Comparison of ENCODE assay signal across 8 cellular contexts in genomic region chr2:195318440-195319111, GRCh38.
DNase-seq lines count a peak whose midpoint lies in the region; ATAC-seq and TF ChIP-seq lines count a peak whose summit lies in the region.

No MANE protein-coding gene starts in this region.

- DNase-seq in DMS53 (lab: John Stamatoyannopoulos, UW) (peak; percentile 73), H9 (no peak), NCI-H2227 treated with DMSO at 0.1 percent for 48 hours (lab: John Stamatoyannopoulos, UW) (peak; percentile 69), fibroblast of the aortic adventitia (ENCODE audit: low read depth) (peak; percentile 69), putamen (ENCODE audit: low spot score) (peak; percentile 50)
- peak; percentile 63 for DNase-seq in activated CD8-positive, alpha-beta T cell treated with anti-CD3 and anti-CD28 coated beads for 36 hours

- no peak overlapping the region for H3K4me3 Mint-ChIP-seq in H9
- H3K4me3 Mint-ChIP-seq in activated CD8-positive, alpha-beta T cell treated with anti-CD3 and anti-CD28 coated beads for 36 hours = no peak overlapping the region

- no peaks in the 10 kb centered on the region for H3K4me1 ChIP-seq in H9 (ENCODE audit: insufficient read depth, low read length)

- no peaks in the 10 kb centered on the region for H3K79me1 ChIP-seq in H9 (ENCODE audit: insufficient read depth, low read depth, low read length, poor library complexity, severe bottlenecking)

- H3K4me1 Mint-ChIP-seq in H9 = no peaks in the 10 kb centered on the region
- H3K4me1 Mint-ChIP-seq in activated CD8-positive, alpha-beta T cell treated with anti-CD3 and anti-CD28 coated beads for 36 hours (ENCODE audit: low read depth) = peaks cover 2% of the 10 kb centered on the region

- H3K27me3 ChIP-seq in H9 (ENCODE audit: insufficient read depth, low read length) = no peaks in the 10 kb centered on the region

- no peak overlapping the region for H4K8ac ChIP-seq in H9 (replicated peaks; ENCODE audit: insufficient read length, low read depth, low read length)

- no peak overlapping the region for H3K4me3 ChIP-seq in fibroblast of the aortic adventitia (ENCODE audit: low read depth, low read length)

- no peak overlapping the region for H2AK5ac ChIP-seq in H9 (ENCODE audit: insufficient read length, low read length)

- peak; percentile 34 for ATAC-seq in activated CD8-positive, alpha-beta T cell treated with anti-CD3 and anti-CD28 coated beads for 36 hours
- ATAC-seq in HG03521 (IDR thresholded peaks at IDR 0.05; ENCODE audit: unreplicated experiment) = no peak
- ATAC-seq in GM21390 (IDR thresholded peaks at IDR 0.05; ENCODE audit: unreplicated experiment) = no peak

- no peak overlapping the region for H2BK20ac ChIP-seq in H9 (ENCODE audit: low read depth, low read length, poor library complexity, severe bottlenecking)

- POLR2A ChIA-PET in activated CD8-positive, alpha-beta T cell treated with anti-CD3 and anti-CD28 coated beads for 36 hours (lab: Charles Lee) = no interaction called here

- H3K27me3 Mint-ChIP-seq in H9 (ENCODE audit: low read depth) = no peaks in the 10 kb centered on the region
- H3K27me3 Mint-ChIP-seq in activated CD8-positive, alpha-beta T cell treated with anti-CD3 and anti-CD28 coated beads for 36 hours = no peaks in the 10 kb centered on the region

- WGBS in H9 (ENCODE audit: extremely low coverage, insufficient read length, low lambda C conversion rate) = no CpG with 5 or more reads among the region's 2 CpGs

- H3K9ac ChIP-seq in H9 (ENCODE audit: extremely low read depth, insufficient read length, low read length) = no peak overlapping the region

- H3K23ac ChIP-seq in H9 (ENCODE audit: insufficient read length, low read depth, low read length) = no peak overlapping the region

- H3K4ac ChIP-seq in H9 (ENCODE audit: low read depth, low read length) = no peak overlapping the region

- intact Hi-C loops in activated CD8-positive, alpha-beta T cell treated with anti-CD3 and anti-CD28 coated beads for 36 hours (cut with micrococcal nuclease) = loop anchor here (5.0 to 10.0 kb wide), 2 partner anchors 346 to 1151 kb away; no protein-coding TSS in a partner anchor

- no peak overlapping the region for H2BK120ac ChIP-seq in H9 (ENCODE audit: low read depth, low read length, poor library complexity, severe bottlenecking)

- H4K5ac ChIP-seq in H9 (ENCODE audit: insufficient read length, low read depth, low read length) = no peak overlapping the region

- CTCF ChIA-PET in activated CD8-positive, alpha-beta T cell treated with anti-CD3 and anti-CD28 coated beads for 36 hours (lab: Charles Lee) = interaction anchor here (0.7 to 3.3 kb wide), 6 partner anchors 16 to 442 kb away, joined by 3 to 9 read pairs (median 4); no protein-coding TSS in a partner anchor

- no peaks in the 10 kb centered on the region for H3K79me2 ChIP-seq in H9 (ENCODE audit: insufficient read depth, low read length)

- H3K9me3 ChIP-seq in H9 (ENCODE audit: control insufficient read depth, low read depth, low read length) = no peaks in the 10 kb centered on the region

- no peaks in the 10 kb centered on the region for H3K9me3 Mint-ChIP-seq in H9
- no peaks in the 10 kb centered on the region for H3K9me3 Mint-ChIP-seq in activated CD8-positive, alpha-beta T cell treated with anti-CD3 and anti-CD28 coated beads for 36 hours

- no peak overlapping the region for H4K91ac ChIP-seq in H9 (ENCODE audit: insufficient read length, low read depth, low read length)

- no peak overlapping the region for H3K18ac ChIP-seq in H9 (ENCODE audit: insufficient read length, low read depth, low read length)

- no peaks in the 10 kb centered on the region for H4K20me1 ChIP-seq in H9 (ENCODE audit: control insufficient read depth, insufficient read depth, insufficient read length)

- TF ChIP-seq CTCF in H9 (conservative IDR thresholded peaks at IDR 0.05) (peak; percentile 85), fibroblast of the aortic adventitia (IDR thresholded peaks at IDR 0.05; ENCODE audit: insufficient read depth, low read length) (peak; percentile 40)
- peak; percentile 79 for TF ChIP-seq CTCF in activated CD8-positive, alpha-beta T cell treated with anti-CD3 and anti-CD28 coated beads for 36 hours (IDR thresholded peaks at IDR 0.05)

- no peak overlapping the region for H3K56ac ChIP-seq in H9 (ENCODE audit: insufficient read length, low read depth, low read length)

- no peak overlapping the region for H3K27ac ChIP-seq in H9 (ENCODE audit: insufficient read length, low read depth, low read length)

- H2AFZ ChIP-seq in H9 (ENCODE audit: low read length) = no peak overlapping the region

- H2BK5ac ChIP-seq in H9 (ENCODE audit: insufficient read length, low read length) = no peak overlapping the region

- no peak overlapping the region for H2BK12ac ChIP-seq in H9 (ENCODE audit: insufficient read length, low read depth, low read length)

- H3K4me2 ChIP-seq in H9 (ENCODE audit: insufficient read depth, insufficient read length, low read length) = no peak overlapping the region

- no peaks in the 10 kb centered on the region for H3K36me3 Mint-ChIP-seq in H9 (ENCODE audit: insufficient read depth in 1 of 3, low read depth in 3 of 3)
- no peaks in the 10 kb centered on the region for H3K36me3 Mint-ChIP-seq in activated CD8-positive, alpha-beta T cell treated with anti-CD3 and anti-CD28 coated beads for 36 hours (ENCODE audit: low read depth)

- no peak overlapping the region for H2BK15ac ChIP-seq in H9 (ENCODE audit: low read depth, low read length)

- H3T11ph ChIP-seq in H9 (ENCODE audit: low read length) = no peak overlapping the region

- no peak overlapping the region for H3K27ac Mint-ChIP-seq in H9
- H3K27ac Mint-ChIP-seq in activated CD8-positive, alpha-beta T cell treated with anti-CD3 and anti-CD28 coated beads for 36 hours = no peak overlapping the region

- H3K14ac ChIP-seq in H9 (ENCODE audit: insufficient read depth, low read length) = no peak overlapping the region

- H3K23me2 ChIP-seq in H9 (ENCODE audit: insufficient read length, low read depth, low read length, poor library complexity, severe bottlenecking) = no peaks in the 10 kb centered on the region
